In genomic region chr20:32285082-32285620, GRCh38 we compare ENCODE assay signal across 9 cellular contexts. TPM values are rescaled to one million over a fixed set of nuclear protein-coding genes. Genes with fewer than 3 reads are reported as not detected.
DNase-seq lines count a peak whose midpoint lies in the region; ATAC-seq and TF ChIP-seq lines count a peak whose summit lies in the region.
"Had no signal": no experiment of that assay in that cellular context is flagged by ENCODE, and none has a peak within 500 bp of the region (broad histone marks: within the 10 kb centered on the region; RNA-seq: fewer than 3 reads in every experiment).

No MANE protein-coding gene starts in this region.

- H3K4me3 ChIP-seq in GM12864 (ENCODE audit: low read depth, low read length) = peak overlapping the region; percentile 30; the same call in 1 of the 2 replicates
- no peak overlapping the region for H3K4me3 ChIP-seq in Peyer's patch
- H3K4me3 ChIP-seq in muscle layer of duodenum (ENCODE audit: low read depth in 1 of 2, low read length in 2 of 2) = no peak overlapping the region
- H3K4me3 ChIP-seq in uterus = no peak overlapping the region

- DNase-seq in GM12864 (ENCODE audit: low read depth) (no peak), Peyer's patch (no peak), uterus (no peak), glomerular visceral epithelial cell (ENCODE audit: extremely low spot score) (no peak), occipital lobe (lab: John Stamatoyannopoulos, UW) (no peak), GM03348 (ENCODE audit: low spot score) (no peak)
- DNase-seq: H9 had no signal

- H3K36me3 ChIP-seq in Peyer's patch (no peaks in the 10 kb centered on the region), muscle layer of duodenum (ENCODE audit: control insufficient read depth in 1 of 2, insufficient read depth in 2 of 2, low read length in 2 of 2) (no peaks in the 10 kb centered on the region), uterus (no peaks in the 10 kb centered on the region)

- TF ChIP-seq POLR2A in Peyer's patch (IDR thresholded peaks at IDR 0.05) (no peak), uterus (IDR thresholded peaks at IDR 0.05) (no peak)

- ATAC-seq in GM19395 (IDR thresholded peaks at IDR 0.05; ENCODE audit: unreplicated experiment) = peak; percentile 46

- H3K9me3 ChIP-seq in Peyer's patch (no peaks in the 10 kb centered on the region), muscle layer of duodenum (ENCODE audit: control insufficient read depth in 1 of 2, low read length in 2 of 2) (no peaks in the 10 kb centered on the region), uterus (no peaks in the 10 kb centered on the region)

- intact Hi-C loops in uterus (cut with DNase I; ENCODE audit: low total_unique reads) = no loop called here

- H3K27me3 ChIP-seq in Peyer's patch (no peaks in the 10 kb centered on the region), muscle layer of duodenum (ENCODE audit: low read depth, low read length) (no peaks in the 10 kb centered on the region), uterus (no peaks in the 10 kb centered on the region)

- TF ChIP-seq CTCF in GM12864 (IDR thresholded peaks at IDR 0.05; ENCODE audit: low read depth, low read length, missing control alignments) = no peak
- no peak for TF ChIP-seq CTCF in Peyer's patch (IDR thresholded peaks at IDR 0.05)
- TF ChIP-seq CTCF in uterus (IDR thresholded peaks at IDR 0.05) = no peak

- H3K4me1 ChIP-seq in Peyer's patch (peaks cover 3 to 25% (median 11%) of the 10 kb centered on the region in 4 donors), muscle layer of duodenum (ENCODE audit: control insufficient read depth in 1 of 2, insufficient read depth in 2 of 2, low read length in 2 of 2) (peaks cover 7 to 19% of the 10 kb centered on the region in 2 donors), uterus (no peaks in the 10 kb centered on the region)

- H3K27ac ChIP-seq in Peyer's patch (peak overlapping the region; percentile 57 to 84 (median 70)), muscle layer of duodenum (ENCODE audit: low read length) (peak overlapping the region; percentile 59), uterus (no peak overlapping the region)

RNA-seq across cellular contexts. Expression of gene KIF3B, which starts 7.7 kb away (rescaled TPM):
- 10 to 100 TPM; 42.1 to 77.6 (median 57.7) TPM for total RNA-seq in Peyer's patch
- 10 to 100 TPM in 2 of 4 donors, 1 to 10 TPM in 2; 3.2 to 34.2 (median 16.7) TPM for total RNA-seq in uterus
- total RNA-seq in occipital lobe = 92.5 TPM

Comparison
In these comparisons a context has a peak if more than half of its experiments do, and no peak if none do; other contexts are left out.
1. H3K27ac ChIP-seq: peak in Peyer's patch (4 of 4) and muscle layer of duodenum (single experiment); none in uterus (0 of 2).